ENCODE assay signal across 8 cellular contexts in genomic region chr4:76948441-76949292, GRCh38. TPM values are rescaled to one million over a fixed set of nuclear protein-coding genes. Genes with fewer than 3 reads are reported as not detected.
DNase-seq lines count a peak whose midpoint lies in the region; ATAC-seq and TF ChIP-seq lines count a peak whose summit lies in the region.

No MANE protein-coding gene starts in this region.

- DNase-seq in Ammon's horn (ENCODE audit: low spot score): peak; percentile 69
- peak; percentile 60 for DNase-seq in NOMO-1 treated with DMSO at 0.1 percent for 48 hours (lab: John Stamatoyannopoulos, UW; ENCODE audit: unreplicated experiment)
- peak; percentile 14 for DNase-seq in activated CD8-positive, alpha-beta memory T cell treated with anti-CD3 and anti-CD28 coated beads, Interleukin-2, amount 50 U/mL, for 24 hours (ENCODE audit: extremely low read depth)
- DNase-seq in endothelial cell (ENCODE audit: low spot score): peak; percentile 64
- peak; percentile 27 to 29 for DNase-seq in stimulated activated CD8-positive, alpha-beta memory T cell treated with anti-CD3 and anti-CD28 coated beads, Interleukin-7, amount 100 ng/mL, for 1 hour (ENCODE audit: low read depth in 2 of 2)

- H3K9me3 Mint-ChIP-seq in endothelial cell (ENCODE audit: unreplicated experiment): no peaks in the 10 kb centered on the region

- H3K36me3 Mint-ChIP-seq in endothelial cell (ENCODE audit: low read depth, unreplicated experiment): peaks cover 12% of the 10 kb centered on the region

- H3K4me3 ChIP-seq in mononuclear cell (ENCODE audit: low read length): peak overlapping the region; percentile 62

- H3K4me3 Mint-ChIP-seq in endothelial cell (ENCODE audit: unreplicated experiment): peak overlapping the region; percentile 94

- H3K4me1 ChIP-seq in mononuclear cell (ENCODE audit: insufficient read depth, low read length): peaks cover 22% of the 10 kb centered on the region

- H3K9me3 ChIP-seq in mononuclear cell (ENCODE audit: low read depth, low read length): no peaks in the 10 kb centered on the region

- H3K27ac Mint-ChIP-seq in endothelial cell (ENCODE audit: unreplicated experiment): no peak overlapping the region

- ATAC-seq in GM19025 (IDR thresholded peaks at IDR 0.05; ENCODE audit: low read depth, unreplicated experiment) (peak; percentile 29), HG03175 (IDR thresholded peaks at IDR 0.05; ENCODE audit: unreplicated experiment) (peak; percentile 53)

- H3K27me3 Mint-ChIP-seq in endothelial cell (ENCODE audit: unreplicated experiment): peaks cover 7% of the 10 kb centered on the region

- peaks cover 33% of the 10 kb centered on the region for H3K4me1 Mint-ChIP-seq in endothelial cell (ENCODE audit: unreplicated experiment)

- no peak for TF ChIP-seq CTCF in endothelial cell (IDR thresholded peaks at IDR 0.05; ENCODE audit: unreplicated experiment)

- no peaks in the 10 kb centered on the region for H3K27me3 ChIP-seq in mononuclear cell (ENCODE audit: insufficient read depth, low read length)

RNA-seq across cellular contexts. Expression of gene SEPTIN11, which starts 0.9 kb away (rescaled TPM):
- 331 TPM for total RNA-seq in endothelial cell (ENCODE audit: unreplicated experiment)
- total RNA-seq in mononuclear cell: 21.7 TPM

RNA-seq across cellular contexts. Expression of gene SOWAHB, which starts 50.7 kb away (rescaled TPM):
- total RNA-seq in endothelial cell (ENCODE audit: unreplicated experiment): 5.0 TPM
- total RNA-seq in mononuclear cell: not detected

Comparison
In these comparisons a context has a peak if more than half of its experiments do, and no peak if none do; other contexts are left out.
1. Peak in every context shown above with its lines: DNase-seq, ATAC-seq and H3K4me3 ChIP-seq.
2. DNase-seq: peak in every context shown above with its lines; median percentile 69 in Ammon's horn; 64 in endothelial cell; 60 in NOMO-1 treated with DMSO at 0.1 percent for 48 hours; 28 in stimulated activated CD8-positive, alpha-beta memory T cell treated with anti-CD3 and anti-CD28 coated beads, Interleukin-7, amount 100 ng/mL, for 1 hour; 14 in activated CD8-positive, alpha-beta memory T cell treated with anti-CD3 and anti-CD28 coated beads, Interleukin-2, amount 50 U/mL, for 24 hours.
3. RNA of gene SEPTIN11, which starts 0.9 kb away (total RNA-seq): 331 TPM in endothelial cell (single experiment); 21.7 TPM in mononuclear cell (single experiment); every median in the first group is over 10 times any median in the second.